Comparison of ENCODE assay signal across 20 cellular contexts in the genomic region with DNA sequence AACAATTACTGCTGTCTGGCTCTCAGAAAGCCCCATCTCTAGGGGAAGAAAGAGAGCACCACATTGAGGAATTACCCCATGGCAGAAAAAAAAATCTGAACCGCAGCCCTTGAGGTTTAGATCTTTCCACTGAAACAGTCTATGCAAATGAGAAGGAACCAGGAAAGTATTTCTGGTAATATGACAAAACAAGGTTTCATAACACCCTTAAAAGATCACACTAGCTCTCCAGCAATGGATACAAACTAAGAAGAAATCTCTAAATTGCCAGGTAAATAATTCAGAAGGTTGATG.
DNase-seq lines count a peak whose midpoint lies in the region; ATAC-seq and TF ChIP-seq lines count a peak whose summit lies in the region.
"Had no signal": no experiment of that assay in that cellular context is flagged by ENCODE, and none has a peak within 500 bp of the region (broad histone marks: within the 10 kb centered on the region; RNA-seq: fewer than 3 reads in every experiment).

No MANE protein-coding gene starts in this region.

- H3K36me3 Mint-ChIP-seq in activated T-helper 17 cell treated with anti-CD3 and anti-CD28 coated beads, Interleukin-2, amount 50 U/mL, for 72 hours (ENCODE audit: low read depth), result no peaks in the 10 kb centered on the region
- H3K36me3 Mint-ChIP-seq: IgD-negative memory B cell, T-cell had no signal

- no peaks in the 10 kb centered on the region for H3K36me3 ChIP-seq in MM.1S (replicated peaks; ENCODE audit: insufficient read depth, low read length)
- H3K36me3 ChIP-seq: BE2C, esophagus muscularis mucosa, Peyer's patch had no signal

- peaks cover 6% of the 10 kb centered on the region; the same call in 1 of the 2 replicates for H3F3A ChIP-seq in MM.1S (ENCODE audit: insufficient read depth, low read length)

- H3K79me2 ChIP-seq in MM.1S (ENCODE audit: low read length), result no peaks in the 10 kb centered on the region

- no peak for TF ChIP-seq CTCF in MM.1S (IDR thresholded peaks at IDR 0.05; ENCODE audit: low read length)

- DNase-seq in MM.1S, result peak; percentile 77
- DNase-seq in activated CD4-positive, alpha-beta T cell treated with anti-CD3 and anti-CD28 coated beads for 4 hours, result no peak
- no peak for DNase-seq in NCI-H1436 treated with DMSO at 0.1 percent for 48 hours (lab: John Stamatoyannopoulos, UW)
- DNase-seq in hypothalamus (lab: John Stamatoyannopoulos, UW), result no peak
- DNase-seq: activated CD4-positive, alpha-beta T cell treated with anti-CD3 and anti-CD28 coated beads for 1 hour; activated T-cell treated with anti-CD3 and anti-CD28 coated beads, Interleukin-2, amount 50 U/mL, for 24 hours; amniotic stem cell; BE2C; NCI-H146; NCI-H524; Peyer's patch; T-cell had no signal

- H3K27me3 Mint-ChIP-seq in activated T-helper 17 cell treated with anti-CD3 and anti-CD28 coated beads, Interleukin-2, amount 50 U/mL, for 72 hours, result no peaks in the 10 kb centered on the region
- H3K27me3 Mint-ChIP-seq: activated T-cell treated with anti-CD3 and anti-CD28 coated beads, Interleukin-2, amount 50 U/mL, for 24 hours; IgD-negative memory B cell; T-cell had no signal

- no peaks in the 10 kb centered on the region for H4K20me1 ChIP-seq in MM.1S (ENCODE audit: insufficient read depth, low read length)

- H3K4me1 ChIP-seq in MM.1S (ENCODE audit: low read length), result peaks cover 20% of the 10 kb centered on the region
- H3K4me1 ChIP-seq: BE2C, esophagus muscularis mucosa, Peyer's patch had no signal

- H3K9me3 ChIP-seq in MM.1S (replicated peaks; ENCODE audit: insufficient read depth, low read length), result no peaks in the 10 kb centered on the region
- H3K9me3 ChIP-seq: BE2C had no signal

- H3K9ac ChIP-seq in MM.1S (ENCODE audit: low read length), result no peak overlapping the region

- peaks cover 37% of the 10 kb centered on the region for H3K9me3 Mint-ChIP-seq in activated T-helper 17 cell treated with anti-CD3 and anti-CD28 coated beads, Interleukin-2, amount 50 U/mL, for 72 hours

- H2AFZ ChIP-seq in MM.1S (ENCODE audit: low read length), result no peak overlapping the region; the same call in 1 of the 2 replicates

- H3K4me3 Mint-ChIP-seq in activated T-helper 17 cell treated with anti-CD3 and anti-CD28 coated beads, Interleukin-2, amount 50 U/mL, for 72 hours, result no peak overlapping the region
- H3K4me3 Mint-ChIP-seq: activated T-cell treated with anti-CD3 and anti-CD28 coated beads, Interleukin-2, amount 50 U/mL, for 24 hours; IgD-negative memory B cell; neural crest cell; T-cell had no signal

- H3K4me2 ChIP-seq in MM.1S (ENCODE audit: low read depth, low read length), result peak overlapping the region; percentile 44

- no peak overlapping the region for H3K27ac Mint-ChIP-seq in activated T-helper 17 cell treated with anti-CD3 and anti-CD28 coated beads, Interleukin-2, amount 50 U/mL, for 72 hours
- H3K27ac Mint-ChIP-seq: activated T-cell treated with anti-CD3 and anti-CD28 coated beads, Interleukin-2, amount 50 U/mL, for 24 hours; T-cell had no signal

- H3K4me3 ChIP-seq in MM.1S (ENCODE audit: low read length), result no peak overlapping the region
- H3K4me3 ChIP-seq: esophagus muscularis mucosa, lung, Peyer's patch had no signal

- ATAC-seq in GM18907 (IDR thresholded peaks at IDR 0.05; ENCODE audit: unreplicated experiment) (peak; percentile 74), GM21717 (IDR thresholded peaks at IDR 0.05; ENCODE audit: unreplicated experiment) (peak; percentile 76), HG03060 (IDR thresholded peaks at IDR 0.05; ENCODE audit: low read depth, unreplicated experiment) (peak; percentile 65)
- ATAC-seq in activated T-helper 17 cell treated with anti-CD3 and anti-CD28 coated beads, Interleukin-2, amount 50 U/mL, for 72 hours (replicated peaks), result no peak
- ATAC-seq: T-cell had no signal

- H3K9me2 ChIP-seq in MM.1S (replicated peaks; ENCODE audit: insufficient read depth, low read length), result no peaks in the 10 kb centered on the region

- no peaks in the 10 kb centered on the region for H3K27me3 ChIP-seq in MM.1S (replicated peaks; ENCODE audit: insufficient read depth, low read length)
- H3K27me3 ChIP-seq: BE2C, esophagus muscularis mucosa, Peyer's patch had no signal

- no peaks in the 10 kb centered on the region for H3K4me1 Mint-ChIP-seq in activated T-helper 17 cell treated with anti-CD3 and anti-CD28 coated beads, Interleukin-2, amount 50 U/mL, for 72 hours
- H3K4me1 Mint-ChIP-seq: neural crest cell, T-cell had no signal

- H3K27ac ChIP-seq in MM.1S (ENCODE audit: low read length), result peak overlapping the region; percentile 66; the same call in 1 of the 2 replicates
- H3K27ac ChIP-seq: esophagus muscularis mucosa, Peyer's patch had no signal
